1 cellular context compared by ENCODE assay signal in the genomic region with DNA sequence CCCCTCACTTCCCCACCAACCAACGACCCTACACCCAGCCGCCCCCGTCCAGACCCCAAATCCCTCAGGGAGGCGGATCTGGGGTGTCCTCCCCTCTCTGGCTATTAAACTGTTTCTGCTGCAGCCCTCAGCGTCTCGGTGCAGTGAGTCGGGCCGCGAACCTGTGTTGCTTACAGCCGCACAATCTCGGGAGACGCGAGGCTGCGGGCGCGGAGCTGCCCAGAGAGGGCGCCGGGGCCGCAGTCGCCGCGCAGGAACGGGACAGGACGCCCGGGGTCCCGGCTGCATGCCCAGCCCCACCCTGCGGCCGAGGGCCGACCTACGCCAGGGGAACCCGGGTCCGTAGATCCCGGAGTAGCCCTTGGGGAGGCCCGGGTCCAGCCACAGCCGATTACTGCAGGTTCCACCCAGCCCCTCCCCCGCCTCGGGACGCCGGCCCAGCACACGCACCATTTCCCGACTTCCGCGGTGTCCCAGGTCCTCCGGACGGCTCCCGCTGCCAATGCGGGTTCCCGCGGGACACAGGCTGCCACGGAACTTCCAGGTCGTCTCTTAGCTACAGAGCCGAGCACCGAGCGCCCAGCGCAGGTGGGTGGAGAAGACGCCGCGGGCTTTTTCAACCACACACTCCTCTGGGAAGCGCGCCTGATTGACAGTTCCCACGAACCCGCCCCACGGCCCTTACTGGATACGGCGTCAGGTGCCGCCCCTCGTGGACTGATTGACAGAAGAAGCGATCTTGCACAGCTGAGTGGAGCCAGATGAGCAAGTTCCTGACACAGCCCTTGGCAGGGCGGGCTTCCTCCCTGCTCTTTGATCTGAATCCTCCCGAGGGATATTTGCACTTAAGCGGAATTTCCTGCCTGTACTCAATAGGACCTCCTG.
TF ChIP-seq lines count a peak whose summit lies in the region.

A gene (minus strand): TSS at position 654 of the 885 bp plus-strand sequence. CDS start 201 bp downstream, at position 453.

TF ChIP-seq in HEK293, 187 proteins besides CTCF, POLR2A, EP300 and RAD21 (continued from another document and continues in another):
- TF ChIP-seq, protein P1, sequence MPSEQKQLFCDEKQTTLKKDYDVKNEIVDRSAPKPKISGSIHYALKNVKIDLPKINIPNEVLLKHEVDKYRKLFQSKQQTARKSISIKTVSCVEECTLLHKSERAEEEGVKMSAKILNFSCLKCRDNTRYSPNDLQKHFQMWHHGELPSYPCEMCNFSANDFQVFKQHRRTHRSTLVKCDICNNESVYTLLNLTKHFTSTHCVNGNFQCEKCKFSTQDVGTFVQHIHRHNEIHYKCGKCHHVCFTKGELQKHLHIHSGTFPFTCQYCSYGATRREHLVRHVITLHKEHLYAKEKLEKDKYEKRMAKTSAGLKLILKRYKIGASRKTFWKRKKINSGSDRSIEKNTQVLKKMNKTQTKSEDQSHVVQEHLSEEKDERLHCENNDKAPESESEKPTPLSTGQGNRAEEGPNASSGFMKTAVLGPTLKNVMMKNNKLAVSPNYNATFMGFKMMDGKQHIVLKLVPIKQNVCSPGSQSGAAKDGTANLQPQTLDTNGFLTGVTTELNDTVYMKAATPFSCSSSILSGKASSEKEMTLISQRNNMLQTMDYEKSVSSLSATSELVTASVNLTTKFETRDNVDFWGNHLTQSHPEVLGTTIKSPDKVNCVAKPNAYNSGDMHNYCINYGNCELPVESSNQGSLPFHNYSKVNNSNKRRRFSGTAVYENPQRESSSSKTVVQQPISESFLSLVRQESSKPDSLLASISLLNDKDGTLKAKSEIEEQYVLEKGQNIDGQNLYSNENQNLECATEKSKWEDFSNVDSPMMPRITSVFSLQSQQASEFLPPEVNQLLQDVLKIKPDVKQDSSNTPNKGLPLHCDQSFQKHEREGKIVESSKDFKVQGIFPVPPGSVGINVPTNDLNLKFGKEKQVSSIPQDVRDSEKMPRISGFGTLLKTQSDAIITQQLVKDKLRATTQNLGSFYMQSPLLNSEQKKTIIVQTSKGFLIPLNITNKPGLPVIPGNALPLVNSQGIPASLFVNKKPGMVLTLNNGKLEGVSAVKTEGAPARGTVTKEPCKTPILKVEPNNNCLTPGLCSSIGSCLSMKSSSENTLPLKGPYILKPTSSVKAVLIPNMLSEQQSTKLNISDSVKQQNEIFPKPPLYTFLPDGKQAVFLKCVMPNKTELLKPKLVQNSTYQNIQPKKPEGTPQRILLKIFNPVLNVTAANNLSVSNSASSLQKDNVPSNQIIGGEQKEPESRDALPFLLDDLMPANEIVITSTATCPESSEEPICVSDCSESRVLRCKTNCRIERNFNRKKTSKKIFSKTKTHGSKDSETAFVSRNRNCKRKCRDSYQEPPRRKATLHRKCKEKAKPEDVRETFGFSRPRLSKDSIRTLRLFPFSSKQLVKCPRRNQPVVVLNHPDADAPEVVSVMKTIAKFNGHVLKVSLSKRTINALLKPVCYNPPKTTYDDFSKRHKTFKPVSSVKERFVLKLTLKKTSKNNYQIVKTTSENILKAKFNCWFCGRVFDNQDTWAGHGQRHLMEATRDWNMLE (tag by site-specific recombination; conservative IDR thresholded peaks at IDR 0.05; ENCODE audit: low read depth), result no peak
- TF ChIP-seq ZNF121 (tag by site-specific recombination; IDR thresholded peaks at IDR 0.05), result no peak
- no peak for TF ChIP-seq ZNF239 (tag by site-specific recombination; IDR thresholded peaks at IDR 0.05)
- TF ChIP-seq, protein P2, sequence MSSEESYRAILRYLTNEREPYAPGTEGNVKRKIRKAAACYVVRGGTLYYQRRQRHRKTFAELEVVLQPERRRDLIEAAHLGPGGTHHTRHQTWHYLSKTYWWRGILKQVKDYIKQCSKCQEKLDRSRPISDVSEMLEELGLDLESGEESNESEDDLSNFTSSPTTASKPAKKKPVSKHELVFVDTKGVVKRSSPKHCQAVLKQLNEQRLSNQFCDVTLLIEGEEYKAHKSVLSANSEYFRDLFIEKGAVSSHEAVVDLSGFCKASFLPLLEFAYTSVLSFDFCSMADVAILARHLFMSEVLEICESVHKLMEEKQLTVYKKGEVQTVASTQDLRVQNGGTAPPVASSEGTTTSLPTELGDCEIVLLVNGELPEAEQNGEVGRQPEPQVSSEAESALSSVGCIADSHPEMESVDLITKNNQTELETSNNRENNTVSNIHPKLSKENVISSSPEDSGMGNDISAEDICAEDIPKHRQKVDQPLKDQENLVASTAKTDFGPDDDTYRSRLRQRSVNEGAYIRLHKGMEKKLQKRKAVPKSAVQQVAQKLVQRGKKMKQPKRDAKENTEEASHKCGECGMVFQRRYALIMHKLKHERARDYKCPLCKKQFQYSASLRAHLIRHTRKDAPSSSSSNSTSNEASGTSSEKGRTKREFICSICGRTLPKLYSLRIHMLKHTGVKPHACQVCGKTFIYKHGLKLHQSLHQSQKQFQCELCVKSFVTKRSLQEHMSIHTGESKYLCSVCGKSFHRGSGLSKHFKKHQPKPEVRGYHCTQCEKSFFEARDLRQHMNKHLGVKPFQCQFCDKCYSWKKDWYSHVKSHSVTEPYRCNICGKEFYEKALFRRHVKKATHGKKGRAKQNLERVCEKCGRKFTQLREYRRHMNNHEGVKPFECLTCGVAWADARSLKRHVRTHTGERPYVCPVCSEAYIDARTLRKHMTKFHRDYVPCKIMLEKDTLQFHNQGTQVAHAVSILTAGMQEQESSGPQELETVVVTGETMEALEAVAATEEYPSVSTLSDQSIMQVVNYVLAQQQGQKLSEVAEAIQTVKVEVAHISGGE (tag by site-specific recombination; conservative IDR thresholded peaks at IDR 0.05; ENCODE audit: low read depth), result peak; percentile 91
- no peak for TF ChIP-seq HOXC10 (CRISPR knock-in tag; IDR thresholded peaks at IDR 0.05)
- TF ChIP-seq ZNF157 (tag by site-specific recombination; IDR thresholded peaks at IDR 0.05), result no peak
- TF ChIP-seq, protein P3, sequence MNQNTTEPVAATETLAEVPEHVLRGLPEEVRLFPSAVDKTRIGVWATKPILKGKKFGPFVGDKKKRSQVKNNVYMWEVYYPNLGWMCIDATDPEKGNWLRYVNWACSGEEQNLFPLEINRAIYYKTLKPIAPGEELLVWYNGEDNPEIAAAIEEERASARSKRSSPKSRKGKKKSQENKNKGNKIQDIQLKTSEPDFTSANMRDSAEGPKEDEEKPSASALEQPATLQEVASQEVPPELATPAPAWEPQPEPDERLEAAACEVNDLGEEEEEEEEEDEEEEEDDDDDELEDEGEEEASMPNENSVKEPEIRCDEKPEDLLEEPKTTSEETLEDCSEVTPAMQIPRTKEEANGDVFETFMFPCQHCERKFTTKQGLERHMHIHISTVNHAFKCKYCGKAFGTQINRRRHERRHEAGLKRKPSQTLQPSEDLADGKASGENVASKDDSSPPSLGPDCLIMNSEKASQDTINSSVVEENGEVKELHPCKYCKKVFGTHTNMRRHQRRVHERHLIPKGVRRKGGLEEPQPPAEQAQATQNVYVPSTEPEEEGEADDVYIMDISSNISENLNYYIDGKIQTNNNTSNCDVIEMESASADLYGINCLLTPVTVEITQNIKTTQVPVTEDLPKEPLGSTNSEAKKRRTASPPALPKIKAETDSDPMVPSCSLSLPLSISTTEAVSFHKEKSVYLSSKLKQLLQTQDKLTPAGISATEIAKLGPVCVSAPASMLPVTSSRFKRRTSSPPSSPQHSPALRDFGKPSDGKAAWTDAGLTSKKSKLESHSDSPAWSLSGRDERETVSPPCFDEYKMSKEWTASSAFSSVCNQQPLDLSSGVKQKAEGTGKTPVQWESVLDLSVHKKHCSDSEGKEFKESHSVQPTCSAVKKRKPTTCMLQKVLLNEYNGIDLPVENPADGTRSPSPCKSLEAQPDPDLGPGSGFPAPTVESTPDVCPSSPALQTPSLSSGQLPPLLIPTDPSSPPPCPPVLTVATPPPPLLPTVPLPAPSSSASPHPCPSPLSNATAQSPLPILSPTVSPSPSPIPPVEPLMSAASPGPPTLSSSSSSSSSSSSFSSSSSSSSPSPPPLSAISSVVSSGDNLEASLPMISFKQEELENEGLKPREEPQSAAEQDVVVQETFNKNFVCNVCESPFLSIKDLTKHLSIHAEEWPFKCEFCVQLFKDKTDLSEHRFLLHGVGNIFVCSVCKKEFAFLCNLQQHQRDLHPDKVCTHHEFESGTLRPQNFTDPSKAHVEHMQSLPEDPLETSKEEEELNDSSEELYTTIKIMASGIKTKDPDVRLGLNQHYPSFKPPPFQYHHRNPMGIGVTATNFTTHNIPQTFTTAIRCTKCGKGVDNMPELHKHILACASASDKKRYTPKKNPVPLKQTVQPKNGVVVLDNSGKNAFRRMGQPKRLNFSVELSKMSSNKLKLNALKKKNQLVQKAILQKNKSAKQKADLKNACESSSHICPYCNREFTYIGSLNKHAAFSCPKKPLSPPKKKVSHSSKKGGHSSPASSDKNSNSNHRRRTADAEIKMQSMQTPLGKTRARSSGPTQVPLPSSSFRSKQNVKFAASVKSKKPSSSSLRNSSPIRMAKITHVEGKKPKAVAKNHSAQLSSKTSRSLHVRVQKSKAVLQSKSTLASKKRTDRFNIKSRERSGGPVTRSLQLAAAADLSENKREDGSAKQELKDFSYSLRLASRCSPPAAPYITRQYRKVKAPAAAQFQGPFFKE (tag by site-specific recombination; IDR thresholded peaks at IDR 0.05; ENCODE audit: borderline replicate concordance), result no peak
- TF ChIP-seq ZEB2 (tag by site-specific recombination; IDR thresholded peaks at IDR 0.05), result peak; percentile 83
- TF ChIP-seq, protein P4, sequence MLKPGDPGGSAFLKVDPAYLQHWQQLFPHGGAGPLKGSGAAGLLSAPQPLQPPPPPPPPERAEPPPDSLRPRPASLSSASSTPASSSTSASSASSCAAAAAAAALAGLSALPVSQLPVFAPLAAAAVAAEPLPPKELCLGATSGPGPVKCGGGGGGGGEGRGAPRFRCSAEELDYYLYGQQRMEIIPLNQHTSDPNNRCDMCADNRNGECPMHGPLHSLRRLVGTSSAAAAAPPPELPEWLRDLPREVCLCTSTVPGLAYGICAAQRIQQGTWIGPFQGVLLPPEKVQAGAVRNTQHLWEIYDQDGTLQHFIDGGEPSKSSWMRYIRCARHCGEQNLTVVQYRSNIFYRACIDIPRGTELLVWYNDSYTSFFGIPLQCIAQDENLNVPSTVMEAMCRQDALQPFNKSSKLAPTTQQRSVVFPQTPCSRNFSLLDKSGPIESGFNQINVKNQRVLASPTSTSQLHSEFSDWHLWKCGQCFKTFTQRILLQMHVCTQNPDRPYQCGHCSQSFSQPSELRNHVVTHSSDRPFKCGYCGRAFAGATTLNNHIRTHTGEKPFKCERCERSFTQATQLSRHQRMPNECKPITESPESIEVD (tag by site-specific recombination; IDR thresholded peaks at IDR 0.05), result no peak
- peak; percentile 54; the same call in 1 of the 2 replicates for TF ChIP-seq ZNF394 (tag by site-specific recombination; IDR thresholded peaks at IDR 0.05; ENCODE audit: borderline replicate concordance)
- TF ChIP-seq ZNF146 (tag by site-specific recombination; IDR thresholded peaks at IDR 0.05), result no peak
- TF ChIP-seq, protein P5, sequence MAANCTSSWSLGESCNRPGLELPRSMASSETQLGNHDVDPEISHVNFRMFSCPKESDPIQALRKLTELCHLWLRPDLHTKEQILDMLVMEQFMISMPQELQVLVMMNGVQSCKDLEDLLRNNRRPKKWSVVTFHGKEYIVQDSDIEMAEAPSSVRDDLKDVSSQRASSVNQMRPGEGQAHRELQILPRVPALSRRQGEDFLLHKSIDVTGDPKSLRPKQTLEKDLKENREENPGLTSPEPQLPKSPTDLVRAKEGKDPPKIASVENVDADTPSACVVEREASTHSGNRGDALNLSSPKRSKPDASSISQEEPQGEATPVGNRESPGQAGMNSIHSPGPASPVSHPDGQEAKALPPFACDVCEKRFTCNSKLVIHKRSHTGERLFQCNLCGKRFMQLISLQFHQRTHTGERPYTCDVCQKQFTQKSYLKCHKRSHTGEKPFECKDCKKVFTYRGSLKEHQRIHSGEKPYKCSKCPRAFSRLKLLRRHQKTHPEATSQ (tag by site-specific recombination; IDR thresholded peaks at IDR 0.05), result no peak
- TF ChIP-seq GLI4 (tag by site-specific recombination; IDR thresholded peaks at IDR 0.05), result no peak
- TF ChIP-seq ZNF223 (tag by site-specific recombination; IDR thresholded peaks at IDR 0.05), result no peak
- TF ChIP-seq ZNF561 (tag by site-specific recombination; IDR thresholded peaks at IDR 0.05; ENCODE audit: borderline replicate concordance), result peak; percentile 43; the same call in 1 of the 2 replicates
- TF ChIP-seq, protein P6, sequence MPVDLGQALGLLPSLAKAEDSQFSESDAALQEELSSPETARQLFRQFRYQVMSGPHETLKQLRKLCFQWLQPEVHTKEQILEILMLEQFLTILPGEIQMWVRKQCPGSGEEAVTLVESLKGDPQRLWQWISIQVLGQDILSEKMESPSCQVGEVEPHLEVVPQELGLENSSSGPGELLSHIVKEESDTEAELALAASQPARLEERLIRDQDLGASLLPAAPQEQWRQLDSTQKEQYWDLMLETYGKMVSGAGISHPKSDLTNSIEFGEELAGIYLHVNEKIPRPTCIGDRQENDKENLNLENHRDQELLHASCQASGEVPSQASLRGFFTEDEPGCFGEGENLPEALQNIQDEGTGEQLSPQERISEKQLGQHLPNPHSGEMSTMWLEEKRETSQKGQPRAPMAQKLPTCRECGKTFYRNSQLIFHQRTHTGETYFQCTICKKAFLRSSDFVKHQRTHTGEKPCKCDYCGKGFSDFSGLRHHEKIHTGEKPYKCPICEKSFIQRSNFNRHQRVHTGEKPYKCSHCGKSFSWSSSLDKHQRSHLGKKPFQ (tag by site-specific recombination; IDR thresholded peaks at IDR 0.05), result no peak
- TF ChIP-seq, protein P7, sequence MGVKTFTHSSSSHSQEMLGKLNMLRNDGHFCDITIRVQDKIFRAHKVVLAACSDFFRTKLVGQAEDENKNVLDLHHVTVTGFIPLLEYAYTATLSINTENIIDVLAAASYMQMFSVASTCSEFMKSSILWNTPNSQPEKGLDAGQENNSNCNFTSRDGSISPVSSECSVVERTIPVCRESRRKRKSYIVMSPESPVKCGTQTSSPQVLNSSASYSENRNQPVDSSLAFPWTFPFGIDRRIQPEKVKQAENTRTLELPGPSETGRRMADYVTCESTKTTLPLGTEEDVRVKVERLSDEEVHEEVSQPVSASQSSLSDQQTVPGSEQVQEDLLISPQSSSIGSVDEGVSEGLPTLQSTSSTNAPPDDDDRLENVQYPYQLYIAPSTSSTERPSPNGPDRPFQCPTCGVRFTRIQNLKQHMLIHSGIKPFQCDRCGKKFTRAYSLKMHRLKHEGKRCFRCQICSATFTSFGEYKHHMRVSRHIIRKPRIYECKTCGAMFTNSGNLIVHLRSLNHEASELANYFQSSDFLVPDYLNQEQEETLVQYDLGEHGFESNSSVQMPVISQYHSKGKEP (tag by site-specific recombination; IDR thresholded peaks at IDR 0.05), result no peak
- TF ChIP-seq ZNF248 (tag by site-specific recombination; IDR thresholded peaks at IDR 0.05), result no peak
- TF ChIP-seq, protein P8, sequence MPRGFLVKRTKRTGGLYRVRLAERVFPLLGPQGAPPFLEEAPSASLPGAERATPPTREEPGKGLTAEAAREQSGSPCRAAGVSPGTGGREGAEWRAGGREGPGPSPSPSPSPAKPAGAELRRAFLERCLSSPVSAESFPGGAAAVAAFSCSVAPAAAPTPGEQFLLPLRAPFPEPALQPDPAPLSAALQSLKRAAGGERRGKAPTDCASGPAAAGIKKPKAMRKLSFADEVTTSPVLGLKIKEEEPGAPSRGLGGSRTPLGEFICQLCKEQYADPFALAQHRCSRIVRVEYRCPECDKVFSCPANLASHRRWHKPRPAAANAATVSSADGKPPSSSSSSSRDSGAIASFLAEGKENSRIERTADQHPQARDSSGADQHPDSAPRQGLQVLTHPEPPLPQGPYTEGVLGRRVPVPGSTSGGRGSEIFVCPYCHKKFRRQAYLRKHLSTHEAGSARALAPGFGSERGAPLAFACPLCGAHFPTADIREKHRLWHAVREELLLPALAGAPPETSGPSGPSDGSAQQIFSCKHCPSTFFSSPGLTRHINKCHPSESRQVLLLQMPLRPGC (tag by site-specific recombination; IDR thresholded peaks at IDR 0.05), result no peak
- TF ChIP-seq ZNF701 (tag by site-specific recombination; IDR thresholded peaks at IDR 0.05), result no peak
- TF ChIP-seq ZNF16 (tag by site-specific recombination; IDR thresholded peaks at IDR 0.05; ENCODE audit: low read depth), result no peak
- no peak for TF ChIP-seq ZNF473 (tag by site-specific recombination; IDR thresholded peaks at IDR 0.05)
- TF ChIP-seq ZIC2 (tag by site-specific recombination; IDR thresholded peaks at IDR 0.05), result no peak
- no peak for TF ChIP-seq ZNF585B (tag by site-specific recombination; IDR thresholded peaks at IDR 0.05)
- no peak for TF ChIP-seq ZNF530 (tag by site-specific recombination; IDR thresholded peaks at IDR 0.05; ENCODE audit: low read depth)
- TF ChIP-seq ZNF37A (tag by site-specific recombination; IDR thresholded peaks at IDR 0.05), result no peak
